Comparison of ENCODE assay signal across 9 cellular contexts in genomic region chr4:8409271-8410065, GRCh38. TPM values are rescaled to one million over a fixed set of nuclear protein-coding genes. Genes with fewer than 3 reads are reported as not detected.
DNase-seq lines count a peak whose midpoint lies in the region; ATAC-seq and TF ChIP-seq lines count a peak whose summit lies in the region.
"Had no signal": no experiment of that assay in that cellular context is flagged by ENCODE, and none has a peak within 500 bp of the region (broad histone marks: within the 10 kb centered on the region; RNA-seq: fewer than 3 reads in every experiment).

No MANE protein-coding gene starts in this region.

- no peak for TF ChIP-seq CTCF in A673 (conservative IDR thresholded peaks at IDR 0.05; ENCODE audit: low read depth, low read length)
- TF ChIP-seq CTCF in left lung (IDR thresholded peaks at IDR 0.05) = no peak

- CTCF ChIA-PET in A673 (lab: Charles Lee) = interaction anchor here (1.4 kb wide), 1 partner anchor 233 kb away, joined by 8 read pairs; no protein-coding TSS in a partner anchor

- peaks cover 20% of the 10 kb centered on the region for H3K4me1 Mint-ChIP-seq in activated T-cell treated with anti-CD3 and anti-CD28 coated beads, Interleukin-2, amount 50 U/mL, for 4 hours (ENCODE audit: low read depth)

- no peak overlapping the region for H3K4me3 ChIP-seq in A673 (ENCODE audit: low read depth, low read length, poor library complexity, severe bottlenecking)
- H3K4me3 ChIP-seq in Jurkat, Clone E6-1 (ENCODE audit: low read length) = no peak overlapping the region
- H3K4me3 ChIP-seq in left lung = no peak overlapping the region

- H3K27me3 ChIP-seq in A673 (replicated peaks; ENCODE audit: insufficient read depth, low read depth, low read length, poor library complexity) (no peaks in the 10 kb centered on the region), left lung (no peaks in the 10 kb centered on the region)

- H3K4me3 Mint-ChIP-seq in activated T-cell treated with anti-CD3 and anti-CD28 coated beads, Interleukin-2, amount 50 U/mL, for 4 hours = no peak overlapping the region

- no peaks in the 10 kb centered on the region for H3K27me3 Mint-ChIP-seq in activated T-cell treated with anti-CD3 and anti-CD28 coated beads, Interleukin-2, amount 50 U/mL, for 4 hours (ENCODE audit: low read depth)

- H3K9me3 ChIP-seq in A673 (ENCODE audit: low read depth, low read length, poor library complexity, severe bottlenecking) = no peaks in the 10 kb centered on the region
- peaks cover 0 to 2% of the 10 kb centered on the region in 2 donors for H3K9me3 ChIP-seq in left lung

- no peak overlapping the region for H3K27ac ChIP-seq in A673 (ENCODE audit: low read depth, low read length, poor library complexity, severe bottlenecking)
- H3K27ac ChIP-seq in left lung = no peak overlapping the region

- no peaks in the 10 kb centered on the region for H3K4me1 ChIP-seq in A673 (ENCODE audit: insufficient read depth, low read length, poor library complexity, severe bottlenecking)
- H3K4me1 ChIP-seq in left lung = no peaks in the 10 kb centered on the region

- POLR2A ChIA-PET in A673 (lab: Charles Lee; ENCODE audit: low non-redundant PET) = no interaction called here

- H3K36me3 ChIP-seq in A673 (ENCODE audit: insufficient read depth, low read length, poor library complexity, severe bottlenecking) (peaks cover 2% of the 10 kb centered on the region), left lung (peaks cover 0 to 81% of the 10 kb centered on the region in 2 donors)

- intact Hi-C loops in A673 (cut with micrococcal nuclease; ENCODE audit: unreplicated experiment) (loop anchor here (10.0 kb wide), 1 partner anchor 135 kb away; no protein-coding TSS in a partner anchor), left lung (cut with DNase I) (loop anchor here in 1 of 2 donors (10.0 kb wide), 1 partner anchor 175 kb away; no protein-coding TSS in a partner anchor)

- ATAC-seq in activated T-cell treated with anti-CD3 and anti-CD28 coated beads, Interleukin-2, amount 50 U/mL, for 4 hours = peak; percentile 54 to 68
- ATAC-seq in left lung (peak; percentile 48), HG02885 (IDR thresholded peaks at IDR 0.05; ENCODE audit: poor library complexity, unreplicated experiment) (no peak), GM21447 (IDR thresholded peaks at IDR 0.05; ENCODE audit: unreplicated experiment) (no peak), HG03469 (IDR thresholded peaks at IDR 0.05; ENCODE audit: unreplicated experiment) (no peak)

- H3K9me3 Mint-ChIP-seq in activated T-cell treated with anti-CD3 and anti-CD28 coated beads, Interleukin-2, amount 50 U/mL, for 4 hours = no peaks in the 10 kb centered on the region

- peak; percentile 66 for DNase-seq in A673 (ENCODE audit: low spot score)
- DNase-seq in Jurkat, Clone E6-1 (ENCODE audit: low read depth, low spot score) = peak; percentile 77
- peak; percentile 39 for DNase-seq in activated T-cell treated with anti-CD3 and anti-CD28 coated beads, Interleukin-2, amount 50 U/mL, for 4 hours
- DNase-seq in left lung = peak in 1 of 2 donors; percentile 60
- no peak for DNase-seq in superior temporal gyrus (ENCODE audit: extremely low spot score)
- DNase-seq: NCI-H1048 had no signal

- H3K36me3 Mint-ChIP-seq in activated T-cell treated with anti-CD3 and anti-CD28 coated beads, Interleukin-2, amount 50 U/mL, for 4 hours (ENCODE audit: insufficient read depth) = peaks cover 34% of the 10 kb centered on the region

- BruUV-seq in A673 (replicated peaks; lab: Mats Ljungman, UMichigan) = no TSS peak

RNA-seq across cellular contexts. Expression of gene ACOX3, which starts 31.1 kb away (rescaled TPM):
- total RNA-seq in A673 (2021) (14.3 and 18.9 TPM in 2 replicates), left lung (10 to 100 TPM; 22.5 to 31.7 TPM)
- polyA plus RNA-seq in Jurkat, Clone E6-1 (2012; ENCODE audit: insufficient read depth, insufficient read length) = 15.1 TPM
- 10 to 100 TPM; 20.1 to 35.8 (median 20.6) TPM for total RNA-seq in activated T-cell treated with anti-CD3 and anti-CD28 coated beads, Interleukin-2, amount 50 U/mL, for 4 hours

RNA-seq across cellular contexts. Expression of gene TRMT44, which starts 31.1 kb away (rescaled TPM):
- total RNA-seq in A673 (2021) = 22.4 and 22.9 TPM in 2 replicates
- polyA plus RNA-seq in Jurkat, Clone E6-1 (2012; ENCODE audit: insufficient read depth, insufficient read length) = 14.6 TPM
- total RNA-seq in activated T-cell treated with anti-CD3 and anti-CD28 coated beads, Interleukin-2, amount 50 U/mL, for 4 hours = 10 to 100 TPM; 35.7 to 41.5 (median 41.0) TPM
- total RNA-seq in left lung = 10 to 100 TPM; 15.0 to 18.7 TPM

Comparison
In these comparisons a context has a peak if more than half of its experiments do, and no peak if none do; other contexts are left out.
1. ATAC-seq: peak in activated T-cell treated with anti-CD3 and anti-CD28 coated beads, Interleukin-2, amount 50 U/mL, for 4 hours (2 of 2) and left lung (single experiment); none in HG02885 (single experiment), GM21447 (single experiment) and HG03469 (single experiment).